ENCODE assay signal across 9 cellular contexts in genomic region chr2:239223330-239224248, GRCh38.
DNase-seq lines count a peak whose midpoint lies in the region; ATAC-seq, FAIRE-seq and TF ChIP-seq lines count a peak whose summit lies in the region.
"Had no signal": no experiment of that assay in that cellular context is flagged by ENCODE, and none has a peak within 500 bp of the region (broad histone marks: within the 10 kb centered on the region; RNA-seq: fewer than 3 reads in every experiment).

No MANE protein-coding gene starts in this region.

- no peaks in the 10 kb centered on the region for H3K9me3 Mint-ChIP-seq in natural killer cell treated with Interleukin-12 subunit alpha and Interleukin-12 subunit beta and Interleukin-15 and Interleukin-18, amount 100 ng/mL, for 72 hours
- H3K9me3 Mint-ChIP-seq in natural killer cell = no peaks in the 10 kb centered on the region
- no peaks in the 10 kb centered on the region for H3K9me3 Mint-ChIP-seq in neural crest cell
- H3K9me3 Mint-ChIP-seq: T-helper 2 cell treated with Interferon-gamma antibody and Interleukin-4, amounts not matched to agents 5 μg/mL and 100 μg/mL, for 36 hours had no signal

- H3K27me3 Mint-ChIP-seq in natural killer cell treated with Interleukin-12 subunit alpha and Interleukin-12 subunit beta and Interleukin-15 and Interleukin-18, amount 100 ng/mL, for 72 hours = no peaks in the 10 kb centered on the region
- H3K27me3 Mint-ChIP-seq in natural killer cell (ENCODE audit: low read depth in 2 of 2) (no peaks in the 10 kb centered on the region), neural crest cell (ENCODE audit: low read depth) (no peaks in the 10 kb centered on the region)

- peaks cover 56 to 66% of the 10 kb centered on the region in 2 donors for H3K4me1 Mint-ChIP-seq in natural killer cell treated with Interleukin-12 subunit alpha and Interleukin-12 subunit beta and Interleukin-15 and Interleukin-18, amount 100 ng/mL, for 72 hours (ENCODE audit: low read depth in 2 of 2)
- peaks cover 71 to 80% of the 10 kb centered on the region in 2 donors for H3K4me1 Mint-ChIP-seq in natural killer cell
- peaks cover 80% of the 10 kb centered on the region for H3K4me1 Mint-ChIP-seq in neural crest cell

- H3K36me3 Mint-ChIP-seq in natural killer cell treated with Interleukin-12 subunit alpha and Interleukin-12 subunit beta and Interleukin-15 and Interleukin-18, amount 100 ng/mL, for 72 hours = no peaks in the 10 kb centered on the region
- H3K36me3 Mint-ChIP-seq in natural killer cell = no peaks in the 10 kb centered on the region
- peaks cover 3% of the 10 kb centered on the region for H3K36me3 Mint-ChIP-seq in neural crest cell (ENCODE audit: low read depth)

- DNase-seq in natural killer cell treated with Interleukin-12 subunit alpha and Interleukin-12 subunit beta and Interleukin-15 and Interleukin-18, amount 100 ng/mL, for 72 hours (ENCODE audit: low spot score) = no peak
- no peak for DNase-seq in natural killer cell
- DNase-seq in fibroblast of the aortic adventitia (ENCODE audit: low read depth) = peak; percentile 97
- no peak for DNase-seq in neural crest cell (ENCODE audit: low read depth, low spot score)
- DNase-seq in DMS153 (lab: John Stamatoyannopoulos, UW) = no peak
- DNase-seq in D721Med (ENCODE audit: insufficient read length, low spot score) = no peak

- H3K4me3 ChIP-seq in fibroblast of the aortic adventitia (ENCODE audit: low read depth, low read length) = peak overlapping the region; percentile 47

- no peak for FAIRE-seq in D721Med (lab: Jason Lieb, UNC)

- peak overlapping the region; percentile 78 to 93 for H3K27ac Mint-ChIP-seq in natural killer cell treated with Interleukin-12 subunit alpha and Interleukin-12 subunit beta and Interleukin-15 and Interleukin-18, amount 100 ng/mL, for 72 hours
- peak overlapping the region in 1 of 2 donors; percentile 27 for H3K27ac Mint-ChIP-seq in natural killer cell
- peak overlapping the region; percentile 22 for H3K27ac Mint-ChIP-seq in neural crest cell (ENCODE audit: unreplicated experiment)

- TF ChIP-seq CTCF in natural killer cell (IDR thresholded peaks at IDR 0.05) = no peak
- TF ChIP-seq CTCF in fibroblast of the aortic adventitia (IDR thresholded peaks at IDR 0.05; ENCODE audit: insufficient read depth, low read length) = no peak
- TF ChIP-seq CTCF in neural crest cell (conservative IDR thresholded peaks at IDR 0.05) = no peak
- TF ChIP-seq CTCF in D721Med (IDR thresholded peaks at IDR 0.05; ENCODE audit: insufficient read depth, missing control alignments) = no peak

- no peak for ATAC-seq in natural killer cell treated with Interleukin-12 subunit alpha and Interleukin-12 subunit beta and Interleukin-15 and Interleukin-18, amount 100 ng/mL, for 72 hours
- no peak for ATAC-seq in natural killer cell
- ATAC-seq in GM21528 (IDR thresholded peaks at IDR 0.05; ENCODE audit: low FRiP score, unreplicated experiment) = no peak
- no peak for ATAC-seq in HG03196 (IDR thresholded peaks at IDR 0.05; ENCODE audit: unreplicated experiment)

- intact Hi-C loops in natural killer cell (cut with micrococcal nuclease) = no loop called here

- H3K4me3 Mint-ChIP-seq in natural killer cell treated with Interleukin-12 subunit alpha and Interleukin-12 subunit beta and Interleukin-15 and Interleukin-18, amount 100 ng/mL, for 72 hours = peak overlapping the region; percentile 83
- no peak overlapping the region for H3K4me3 Mint-ChIP-seq in natural killer cell
- H3K4me3 Mint-ChIP-seq in neural crest cell = peak overlapping the region; percentile 21
